Comparison of ENCODE assay signal across 1 cellular context in the genomic region with DNA sequence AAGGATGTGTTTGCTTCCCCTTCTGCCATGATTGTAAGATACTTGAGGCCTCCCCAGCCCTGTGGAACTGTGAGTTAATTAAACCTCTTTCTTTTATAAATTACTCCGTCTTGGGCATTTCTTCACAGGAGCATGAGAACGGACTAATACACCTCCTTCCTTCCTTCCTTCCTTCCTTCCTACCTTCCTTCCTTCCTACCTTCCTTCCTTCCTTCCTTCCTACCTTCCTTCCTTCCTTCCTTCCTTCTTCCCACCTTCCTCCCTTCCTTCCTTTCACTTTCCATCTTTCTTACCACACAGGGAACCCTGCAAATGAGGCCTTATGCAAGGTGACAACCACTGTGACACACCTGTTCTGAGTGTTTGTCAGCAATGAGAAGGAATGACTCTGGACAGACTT.
TF ChIP-seq lines count a peak whose summit lies in the region.

No MANE protein-coding gene starts in this region.

TF ChIP-seq in K562, 482 proteins besides CTCF, POLR2A, EP300 and RAD21 (continued from another document):
- TF ChIP-seq ETV6 (IDR thresholded peaks at IDR 0.05; ENCODE audit: borderline replicate concordance in 1 of 2, low read depth in 2 of 2, low read length in 1 of 2) (0 out of 4 replicates have a peak, but pooled peaks of 1 of the 2 experiments have one; percentile 32), ETV6 (CRISPR knock-in tag; IDR thresholded peaks at IDR 0.05; ENCODE audit: borderline replicate concordance) (no peak), ZKSCAN1 (IDR thresholded peaks at IDR 0.05; ENCODE audit: low read depth, low read length) (no peak), PCBP2 (IDR thresholded peaks at IDR 0.05; ENCODE audit: low read depth, low read length, poor library complexity, severe bottlenecking) (peak; percentile 22), KDM1A (IDR thresholded peaks at IDR 0.05) (no peak), JUN (IDR thresholded peaks at IDR 0.05; ENCODE audit: borderline replicate concordance, low read depth, low read length) (no peak), JUN (CRISPR knock-in tag; IDR thresholded peaks at IDR 0.05; ENCODE audit: borderline replicate concordance) (no peak), HNRNPK (IDR thresholded peaks at IDR 0.05; ENCODE audit: low read depth, low read length, poor library complexity, severe bottlenecking) (no peak), SNRNP70 (optimal IDR thresholded peaks at IDR 0.05; ENCODE audit: low read depth, low read length) (no peak), SRSF9 (IDR thresholded peaks at IDR 0.05; ENCODE audit: borderline replicate concordance, low read depth, low read length) (no peak)
